In genomic region chr7:81414411-81414810, GRCh38 we compare ENCODE assay signal across 2 cellular contexts.
TF ChIP-seq lines count a peak whose summit lies in the region.

No MANE protein-coding gene starts in this region.

TF ChIP-seq in A549, 52 proteins besides CTCF, POLR2A, EP300 and RAD21:
- TF ChIP-seq ATOH8 (CRISPR knock-in tag; IDR thresholded peaks at IDR 0.05; ENCODE audit: low read depth), result no peak
- no peak for TF ChIP-seq CHD4 (IDR thresholded peaks at IDR 0.05; ENCODE audit: borderline replicate concordance)
- no peak for TF ChIP-seq ZNF302 (CRISPR knock-in tag; IDR thresholded peaks at IDR 0.05)
- TF ChIP-seq NR3C1 (IDR thresholded peaks at IDR 0.05), result no peak
- no peak for TF ChIP-seq REST (IDR thresholded peaks at IDR 0.05)
- TF ChIP-seq PHF8 (IDR thresholded peaks at IDR 0.05; ENCODE audit: borderline replicate concordance, low read depth), result no peak
- TF ChIP-seq JUN (IDR thresholded peaks at IDR 0.05), result no peak
- TF ChIP-seq HOXB13 (CRISPR knock-in tag; IDR thresholded peaks at IDR 0.05; ENCODE audit: low read depth), result no peak
- TF ChIP-seq HMGXB4 (CRISPR knock-in tag; IDR thresholded peaks at IDR 0.05; ENCODE audit: borderline replicate concordance), result no peak
- no peak for TF ChIP-seq NFE2L2 (conservative IDR thresholded peaks at IDR 0.05; ENCODE audit: low read length)
- no peak for TF ChIP-seq TFCP2L1 (CRISPR knock-in tag; IDR thresholded peaks at IDR 0.05)
- no peak for TF ChIP-seq KDM1A (IDR thresholded peaks at IDR 0.05; ENCODE audit: low read depth)
- TF ChIP-seq CBX8 (IDR thresholded peaks at IDR 0.05), result no peak

TF ChIP-seq in IMR-90, 13 proteins besides CTCF, POLR2A, EP300 and RAD21 (continued from another document):
- no peak for TF ChIP-seq FOS (IDR thresholded peaks at IDR 0.05; ENCODE audit: low read depth, low read length)
- no peak for TF ChIP-seq ELK1 (IDR thresholded peaks at IDR 0.05; ENCODE audit: borderline replicate concordance, low read depth, low read length)
- no peak for TF ChIP-seq CEBPB (IDR thresholded peaks at IDR 0.05; ENCODE audit: low read depth, low read length)
- no peak for TF ChIP-seq MAFK (IDR thresholded peaks at IDR 0.05; ENCODE audit: low read depth, low read length)
- TF ChIP-seq MAZ (IDR thresholded peaks at IDR 0.05; ENCODE audit: borderline replicate concordance, low read depth, low read length), result no peak
- TF ChIP-seq SMC3 (IDR thresholded peaks at IDR 0.05; ENCODE audit: low read depth, low read length), result no peak
- no peak for TF ChIP-seq RCOR1 (IDR thresholded peaks at IDR 0.05; ENCODE audit: insufficient replicate concordance, low read length)
- no peak for TF ChIP-seq MXI1 (IDR thresholded peaks at IDR 0.05; ENCODE audit: borderline replicate concordance, low read depth, low read length)
TF ChIP-seq in IMR-90: peak in this region for 0.
